Comparison of ENCODE assay signal across 2 cellular contexts in the genomic region with DNA sequence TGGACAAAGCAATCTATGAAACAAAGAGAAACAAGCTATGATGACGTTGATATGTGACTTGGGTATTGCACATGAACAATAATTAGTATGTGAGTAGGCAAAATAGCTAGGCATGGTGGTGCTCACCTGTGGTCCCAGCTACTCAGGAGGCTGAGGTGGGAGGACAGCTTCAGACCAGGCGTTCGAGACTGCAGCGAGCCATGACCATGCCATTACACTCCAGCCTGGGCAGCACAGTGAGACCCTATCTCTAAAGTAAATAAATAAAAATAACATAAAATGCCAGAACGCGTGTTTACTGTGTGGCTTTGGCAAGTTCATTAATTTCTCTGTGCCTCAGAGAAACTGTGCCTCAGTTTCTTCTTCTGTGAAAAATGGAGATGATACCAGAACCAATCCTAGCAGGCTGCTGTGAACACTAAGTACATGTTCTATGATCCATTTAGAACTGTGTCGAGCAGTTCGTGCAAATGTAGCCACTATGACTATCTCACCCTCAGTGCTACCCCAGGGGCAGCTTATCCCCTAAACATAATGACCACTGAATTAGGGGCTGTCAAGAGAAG.
A peak's percentile ranks its signal among the peaks of the same experiment; 100 is the strongest.
TF ChIP-seq lines count a peak whose summit lies in the region.

No MANE protein-coding gene starts in this region.

TF ChIP-seq in HepG2, 621 proteins besides CTCF, POLR2A, EP300 and RAD21:
- TF ChIP-seq ZNF839 (CRISPR knock-in tag; IDR thresholded peaks at IDR 0.05; ENCODE audit: borderline replicate concordance): no peak
- TF ChIP-seq LCORL (IDR thresholded peaks at IDR 0.05): no peak
- TF ChIP-seq LCORL (CRISPR knock-in tag; IDR thresholded peaks at IDR 0.05): 0 out of 2 replicates have a peak, but pooled peaks have one; percentile 6
- no peak for TF ChIP-seq GABPA (IDR thresholded peaks at IDR 0.05; ENCODE audit: low read depth, low read length)
- no peak for TF ChIP-seq GABPA (CRISPR knock-in tag; IDR thresholded peaks at IDR 0.05; ENCODE audit: low read depth)
- peak; percentile 93 for TF ChIP-seq ZNF121 (CRISPR knock-in tag; IDR thresholded peaks at IDR 0.05)
- TF ChIP-seq ARHGAP35 (CRISPR knock-in tag; IDR thresholded peaks at IDR 0.05; ENCODE audit: borderline replicate concordance): no peak
- TF ChIP-seq ZMYM3 (CRISPR knock-in tag; IDR thresholded peaks at IDR 0.05): peak; percentile 19; the same call in 1 of the 2 replicates

TF ChIP-seq in H1, 55 proteins besides CTCF, POLR2A, EP300 and RAD21:
- TF ChIP-seq CTBP2 (IDR thresholded peaks at IDR 0.05; ENCODE audit: borderline replicate concordance, insufficient read depth, insufficient read length, low read length): no peak
- no peak for TF ChIP-seq RFX5 (IDR thresholded peaks at IDR 0.05; ENCODE audit: borderline replicate concordance, low read depth, low read length)
- TF ChIP-seq, protein P1, sequence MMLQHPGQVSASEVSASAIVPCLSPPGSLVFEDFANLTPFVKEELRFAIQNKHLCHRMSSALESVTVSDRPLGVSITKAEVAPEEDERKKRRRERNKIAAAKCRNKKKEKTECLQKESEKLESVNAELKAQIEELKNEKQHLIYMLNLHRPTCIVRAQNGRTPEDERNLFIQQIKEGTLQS (IDR thresholded peaks at IDR 0.05; ENCODE audit: insufficient read depth, low read depth, low read length): no peak
- no peak for TF ChIP-seq BACH1 (IDR thresholded peaks at IDR 0.05; ENCODE audit: low read length)
- TF ChIP-seq PHF8 (conservative IDR thresholded peaks at IDR 0.05; ENCODE audit: low read depth, low read length): no peak
- no peak for TF ChIP-seq BRCA1 (IDR thresholded peaks at IDR 0.05; ENCODE audit: low read depth, low read length)
- TF ChIP-seq SIX5 (IDR thresholded peaks at IDR 0.05; ENCODE audit: low read depth, low read length): no peak
